In the genomic region with DNA sequence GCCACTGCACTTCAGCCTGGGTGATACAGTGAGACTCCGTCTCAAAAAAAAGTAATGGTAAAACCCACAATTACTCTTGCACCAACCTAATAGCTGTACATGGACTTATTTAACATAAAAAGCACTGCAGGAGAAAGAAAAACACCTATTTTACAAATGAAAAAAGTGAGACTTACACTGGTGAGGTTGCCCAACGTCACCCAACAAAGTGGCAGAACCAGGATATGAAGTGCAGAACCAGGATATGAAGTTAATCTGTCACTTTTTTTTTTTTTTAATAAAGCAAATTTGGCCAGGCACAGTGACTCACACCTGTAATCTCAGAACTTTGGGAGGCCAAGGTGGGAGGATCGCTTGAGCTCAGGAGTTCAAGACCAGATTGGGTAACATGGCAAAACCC, we compare ENCODE assay signal across 28 cellular contexts. TPM values are rescaled to one million over a fixed set of nuclear protein-coding genes. Genes with fewer than 3 reads are reported as not detected.
DNase-seq lines count a peak whose midpoint lies in the region; ATAC-seq and TF ChIP-seq lines count a peak whose summit lies in the region.
"Had no signal": no experiment of that assay in that cellular context is flagged by ENCODE, and none has a peak within 500 bp of the region (broad histone marks: within the 10 kb centered on the region; RNA-seq: fewer than 3 reads in every experiment).

No MANE protein-coding gene starts in this region.

- peaks cover 80% of the 10 kb centered on the region for H3K4me1 Mint-ChIP-seq in activated CD4-positive, alpha-beta T cell treated with anti-CD3 and anti-CD28 coated beads for 36 hours
- peaks cover 88% of the 10 kb centered on the region for H3K4me1 Mint-ChIP-seq in CD8-positive, alpha-beta T cell (ENCODE audit: low read depth)
- peaks cover 71% of the 10 kb centered on the region for H3K4me1 Mint-ChIP-seq in activated CD4-positive, alpha-beta memory T cell treated with anti-CD3 and anti-CD28 coated beads, Interleukin-2, amount 10 ng/mL, durations not matched to agents 7 days and 5 days
- H3K4me1 Mint-ChIP-seq in effector memory CD8-positive, alpha-beta T cell (ENCODE audit: low read depth in 2 of 2): peaks cover 31 to 41% of the 10 kb centered on the region in 2 donors

- TF ChIP-seq CTCF in CD8-positive, alpha-beta T cell (IDR thresholded peaks at IDR 0.05): no peak

- no peak for ATAC-seq in activated CD4-positive, alpha-beta T cell treated with anti-CD3 and anti-CD28 coated beads for 36 hours
- ATAC-seq in CD8-positive, alpha-beta T cell: peak; percentile 38
- ATAC-seq in effector memory CD8-positive, alpha-beta T cell (replicated peaks): peak; percentile 7
- ATAC-seq in HG03457 (IDR thresholded peaks at IDR 0.05; ENCODE audit: unreplicated experiment): no peak
- ATAC-seq: GM12878, K562 had no signal

- intact Hi-C loops in activated CD4-positive, alpha-beta T cell treated with anti-CD3 and anti-CD28 coated beads for 36 hours (cut with DNase I, micrococcal nuclease): no loop called here
- intact Hi-C loops in CD8-positive, alpha-beta T cell (cut with DNase I, micrococcal nuclease): loop anchor here in 1 of 2 experiments (10.0 kb wide), 1 partner anchor 650 kb away; no protein-coding TSS in a partner anchor

- no peak overlapping the region for H3K4me3 Mint-ChIP-seq in activated CD4-positive, alpha-beta T cell treated with anti-CD3 and anti-CD28 coated beads for 36 hours
- H3K4me3 Mint-ChIP-seq in CD8-positive, alpha-beta T cell: no peak overlapping the region
- no peak overlapping the region for H3K4me3 Mint-ChIP-seq in activated CD4-positive, alpha-beta memory T cell treated with anti-CD3 and anti-CD28 coated beads, Interleukin-2, amount 10 ng/mL, durations not matched to agents 7 days and 5 days
- H3K4me3 Mint-ChIP-seq in effector memory CD8-positive, alpha-beta T cell: peak overlapping the region in 1 of 2 donors; percentile 7

- no peaks in the 10 kb centered on the region for H3K36me3 ChIP-seq in CD8-positive, alpha-beta T cell (ENCODE audit: insufficient read depth, low read length)
- H3K36me3 ChIP-seq: ascending aorta, SJSA1 had no signal

- H3K36me3 Mint-ChIP-seq in activated CD4-positive, alpha-beta T cell treated with anti-CD3 and anti-CD28 coated beads for 36 hours (ENCODE audit: low read depth): peaks cover 2% of the 10 kb centered on the region
- H3K36me3 Mint-ChIP-seq in CD8-positive, alpha-beta T cell: no peaks in the 10 kb centered on the region
- H3K36me3 Mint-ChIP-seq in activated CD4-positive, alpha-beta memory T cell treated with anti-CD3 and anti-CD28 coated beads, Interleukin-2, amount 10 ng/mL, durations not matched to agents 7 days and 5 days (ENCODE audit: low read depth): peaks cover 33% of the 10 kb centered on the region
- H3K36me3 Mint-ChIP-seq in effector memory CD8-positive, alpha-beta T cell (ENCODE audit: insufficient read depth): peaks cover 6% of the 10 kb centered on the region

- DNase-seq in activated CD4-positive, alpha-beta T cell treated with anti-CD3 and anti-CD28 coated beads for 36 hours: no peak
- DNase-seq in activated CD4-positive, alpha-beta T cell treated with anti-CD3 and anti-CD28 coated beads, Interleukin-2, amount 50 U/mL, for 4 hours: no peak
- peak in 1 of 7 experiments; percentile 25 for DNase-seq in CD8-positive, alpha-beta T cell
- DNase-seq in activated CD4-positive, alpha-beta memory T cell treated with anti-CD3 and anti-CD28 coated beads, Interleukin-2, amount 10 ng/mL, durations not matched to agents 7 days and 5 days: no peak
- DNase-seq in effector memory CD8-positive, alpha-beta T cell: no peak
- DNase-seq in MV-4-11 (lab: John Stamatoyannopoulos, UW): no peak
- no peak for DNase-seq in SKM-1 treated with dmso at 0.1 percent for 144 hours (lab: John Stamatoyannopoulos, UW; ENCODE audit: unreplicated experiment)
- DNase-seq: activated CD4-positive, CD25-positive, alpha-beta regulatory T cell; activated naive CD4-positive, alpha-beta T cell treated with Interleukin-2 at 50 U/mL for 16 hours; effector CD8-positive, alpha-beta T cell; erythroblast; mammary epithelial cell; mucosa of descending colon; NCI-H1105; NCI-H187 treated with DMSO at 0.1 percent for 48 hours; NCI-H2171 treated with DMSO at 0.1 percent for 48 hours; NCI-H510A; retina; stimulated activated naive CD4-positive, alpha-beta T cell treated with Interleukin-2 at 50 U/mL for 16 hours; testis had no signal

- H3K4me1 ChIP-seq in CD8-positive, alpha-beta T cell (ENCODE audit: insufficient read depth, low read length): peaks cover 71% of the 10 kb centered on the region
- H3K4me1 ChIP-seq: ascending aorta, testis had no signal

- no peaks in the 10 kb centered on the region for H3K9me3 ChIP-seq in CD8-positive, alpha-beta T cell (ENCODE audit: low read length)
- H3K9me3 ChIP-seq: ascending aorta, mucosa of descending colon, SJSA1, testis had no signal

- CTCF ChIA-PET in activated CD4-positive, alpha-beta T cell treated with anti-CD3 and anti-CD28 coated beads for 36 hours (lab: Charles Lee): interaction anchor here (0.7 to 1.5 kb wide), 6 partner anchors 11 to 269 kb away, joined by 3 to 6 read pairs (median 4); no protein-coding TSS in a partner anchor
- CTCF ChIA-PET in CD8-positive, alpha-beta T cell (lab: Charles Lee): interaction anchor here (0.7 to 2.1 kb wide), 3 partner anchors 11 to 91 kb away, joined by 4 to 5 read pairs (median 4); no protein-coding TSS in a partner anchor
- CTCF ChIA-PET in activated CD4-positive, alpha-beta memory T cell treated with anti-CD3 and anti-CD28 coated beads, Interleukin-2, amount 10 ng/mL, durations not matched to agents 7 days and 5 days (lab: Charles Lee): interaction anchor here (0.7 to 1.9 kb wide), 6 partner anchors 8 to 26 kb away, joined by 3 to 4 read pairs (median 3); no protein-coding TSS in a partner anchor

- no peaks in the 10 kb centered on the region for H3K27me3 Mint-ChIP-seq in activated CD4-positive, alpha-beta T cell treated with anti-CD3 and anti-CD28 coated beads for 36 hours
- H3K27me3 Mint-ChIP-seq in CD8-positive, alpha-beta T cell (ENCODE audit: low read depth): no peaks in the 10 kb centered on the region
- H3K27me3 Mint-ChIP-seq in activated CD4-positive, alpha-beta memory T cell treated with anti-CD3 and anti-CD28 coated beads, Interleukin-2, amount 10 ng/mL, durations not matched to agents 7 days and 5 days: no peaks in the 10 kb centered on the region
- H3K27me3 Mint-ChIP-seq in effector memory CD8-positive, alpha-beta T cell: no peaks in the 10 kb centered on the region

- POLR2A ChIA-PET in activated CD4-positive, alpha-beta T cell treated with anti-CD3 and anti-CD28 coated beads for 36 hours (lab: Charles Lee): no interaction called here
- POLR2A ChIA-PET in CD8-positive, alpha-beta T cell (lab: Charles Lee): interaction anchor here (0.6 to 1.3 kb wide), 5 partner anchors 11 to 109 kb away, joined by 3 to 6 read pairs (median 4); partner anchors contain the start of gene STK17B
- POLR2A ChIA-PET in activated CD4-positive, alpha-beta memory T cell treated with anti-CD3 and anti-CD28 coated beads, Interleukin-2, amount 10 ng/mL, durations not matched to agents 7 days and 5 days (lab: Charles Lee): interaction anchor here (1.6 to 6.3 kb wide), 12 partner anchors 8 to 84 kb away, joined by 4 to 124 read pairs (median 40); partner anchors contain the start of gene STK17B

- H3K27me3 ChIP-seq in CD8-positive, alpha-beta T cell (ENCODE audit: insufficient read depth, low read length): no peaks in the 10 kb centered on the region
- H3K27me3 ChIP-seq: ascending aorta, SJSA1, testis had no signal

- peak overlapping the region; percentile 93 for H3K27ac Mint-ChIP-seq in activated CD4-positive, alpha-beta T cell treated with anti-CD3 and anti-CD28 coated beads for 36 hours
- peak overlapping the region; percentile 92 for H3K27ac Mint-ChIP-seq in CD8-positive, alpha-beta T cell
- H3K27ac Mint-ChIP-seq in activated CD4-positive, alpha-beta memory T cell treated with anti-CD3 and anti-CD28 coated beads, Interleukin-2, amount 10 ng/mL, durations not matched to agents 7 days and 5 days: peak overlapping the region; percentile 98
- H3K27ac Mint-ChIP-seq in effector memory CD8-positive, alpha-beta T cell: peak overlapping the region; percentile 94 to 95

- peak overlapping the region; percentile 52 for H3K27ac ChIP-seq in CD8-positive, alpha-beta T cell (ENCODE audit: low read depth, low read length)
- H3K27ac ChIP-seq: 22Rv1, ascending aorta, C4-2B, RWPE1, SJSA1, testis had no signal

- no peaks in the 10 kb centered on the region for H3K9me3 Mint-ChIP-seq in activated CD4-positive, alpha-beta T cell treated with anti-CD3 and anti-CD28 coated beads for 36 hours (ENCODE audit: low read depth)
- H3K9me3 Mint-ChIP-seq in CD8-positive, alpha-beta T cell: no peaks in the 10 kb centered on the region
- H3K9me3 Mint-ChIP-seq in activated CD4-positive, alpha-beta memory T cell treated with anti-CD3 and anti-CD28 coated beads, Interleukin-2, amount 10 ng/mL, durations not matched to agents 7 days and 5 days: peaks cover 13% of the 10 kb centered on the region
- no peaks in the 10 kb centered on the region for H3K9me3 Mint-ChIP-seq in effector memory CD8-positive, alpha-beta T cell

- no peak overlapping the region for H3K4me3 ChIP-seq in CD8-positive, alpha-beta T cell (ENCODE audit: low read depth, low read length)
- H3K4me3 ChIP-seq: ascending aorta, GM12878, K562, mucosa of descending colon, SJSA1, testis had no signal

RNA-seq across cellular contexts. Expression of gene STK17B, which starts 13.5 kb away (rescaled TPM):
- 100 to 1,000 TPM; 159 to 178 TPM for total RNA-seq in activated CD4-positive, alpha-beta T cell treated with anti-CD3 and anti-CD28 coated beads for 36 hours
- total RNA-seq in CD8-positive, alpha-beta T cell: 100 to 1,000 TPM; 582 to 601 TPM
- total RNA-seq in activated CD4-positive, alpha-beta memory T cell treated with anti-CD3 and anti-CD28 coated beads, Interleukin-2, amount 10 ng/mL, durations not matched to agents 7 days and 5 days: 100 to 1,000 TPM; 365 to 367 TPM

Comparison
In these comparisons a context has a peak if more than half of its experiments do, and no peak if none do; other contexts are left out.
1. ATAC-seq: peak in CD8-positive, alpha-beta T cell (single experiment) and effector memory CD8-positive, alpha-beta T cell (single experiment); none in activated CD4-positive, alpha-beta T cell treated with anti-CD3 and anti-CD28 coated beads for 36 hours (single experiment) and HG03457 (single experiment).
2. Peak in every context shown above with its lines, with median percentiles within 50 percentile points of each other: H3K27ac Mint-ChIP-seq.